Comparison of ENCODE assay signal across 8 cellular contexts in genomic region chr17:63697341-63698286, GRCh38. TPM values are rescaled to one million over a fixed set of nuclear protein-coding genes. Genes with fewer than 3 reads are reported as not detected.
A peak's percentile ranks its signal among the peaks of the same experiment; 100 is the strongest.
DNase-seq lines count a peak whose midpoint lies in the region; ATAC-seq and TF ChIP-seq lines count a peak whose summit lies in the region.

No MANE protein-coding gene starts in this region.

- H3K14ac ChIP-seq in IMR-90 (replicated peaks; ENCODE audit: low read depth, low read length): no peak overlapping the region

- no peak overlapping the region for H3K18ac ChIP-seq in IMR-90 (ENCODE audit: low read depth, low read length)

- in situ Hi-C loops in IMR-90 (cut with MboI; ENCODE audit: low sequenced_read_pairs): no loop called here

- POLR2A ChIA-PET in IMR-90 (lab: Charles Lee; ENCODE audit: unreplicated experiment): no interaction called here

- peaks cover 5% of the 10 kb centered on the region for H4K20me1 ChIP-seq in IMR-90 (ENCODE audit: insufficient read depth, low read length)

- WGBS in IMR-90 (ENCODE audit: extremely low coverage in 2 of 2, insufficient read length in 1 of 2), 2 experiments: 80% methylated on average over 2 of the region's 22 CpGs; no CpG with 5 or more reads in 1 of the 2 experiments

- no TSS peak for BruUV-seq in IMR-90 (replicated peaks; lab: Mats Ljungman, UMichigan)

- peak overlapping the region; percentile 71 for H2AK9ac ChIP-seq in IMR-90 (replicated peaks; ENCODE audit: low read depth, low read length, poor library complexity)

- peak; percentile 59 for DNase-seq in Ammon's horn (ENCODE audit: low spot score)
- DNase-seq in IMR-90: no peak
- peak; percentile 34 for DNase-seq in activated naive CD8-positive, alpha-beta T cell treated with anti-CD3 and anti-CD28 coated beads, Interleukin-2, amount 50 U/mL, for 16 hours (ENCODE audit: low read depth, low spot score)
- DNase-seq in iris pigment epithelial cell (ENCODE audit: low read depth): peak; percentile 31
- DNase-seq in stimulated activated CD4-positive, alpha-beta T cell treated with anti-CD3 and anti-CD28 coated beads, Interleukin-4, amount 100 ng/mL, for 4 hours: peak; percentile 66 to 71

- peaks cover 44% of the 10 kb centered on the region for H3K4me1 Mint-ChIP-seq in T-helper 1 cell treated with Interleukin-12 subunit alpha and Interleukin-12 subunit beta and Interleukin-4 antibody, amounts not matched to agents 30 μg/mL and 1 μg/mL, for 36 hours (ENCODE audit: low read depth)

- H2BK20ac ChIP-seq in IMR-90 (ENCODE audit: low read depth, low read length): no peak overlapping the region

- H3K4ac ChIP-seq in IMR-90 (ENCODE audit: low read depth, low read length): no peak overlapping the region

- intact Hi-C loops in IMR-90 (cut with micrococcal nuclease): loop anchor here (5.0 kb wide), 1 partner anchor 270 kb away; no protein-coding TSS in a partner anchor

- H3K79me1 ChIP-seq in IMR-90 (ENCODE audit: low read depth in 1 of 2, low read length in 2 of 2): peaks cover 0 to 22% of the 10 kb centered on the region in 2 experiments; a peak in 1 of 4 replicates

- no peaks in the 10 kb centered on the region for H3K4me1 ChIP-seq in IMR-90 (ENCODE audit: control insufficient read depth, insufficient read depth, low read length)

- no peak overlapping the region for H3K4me3 ChIP-seq in IMR-90 (ENCODE audit: insufficient read depth, low read depth, low read length)

- H3K4me2 ChIP-seq in IMR-90 (ENCODE audit: low read depth, low read length): no peak overlapping the region

- H2BK5ac ChIP-seq in IMR-90 (ENCODE audit: low read depth, low read length, poor library complexity, severe bottlenecking): no peak overlapping the region

- no peaks in the 10 kb centered on the region for H3K9me3 ChIP-seq in IMR-90 (ENCODE audit: control insufficient read depth, insufficient read depth, low read length)

- no peak for TF ChIP-seq POLR2A in IMR-90 (IDR thresholded peaks at IDR 0.05; ENCODE audit: low read depth, low read length)

- H3K36me3 Mint-ChIP-seq in T-helper 1 cell treated with Interleukin-12 subunit alpha and Interleukin-12 subunit beta and Interleukin-4 antibody, amounts not matched to agents 30 μg/mL and 1 μg/mL, for 36 hours (ENCODE audit: low read depth): peaks cover 55% of the 10 kb centered on the region

- H3K27ac ChIP-seq in IMR-90 (ENCODE audit: insufficient read depth, low read length): no peak overlapping the region

- peak overlapping the region; percentile 98 for H3K4me3 Mint-ChIP-seq in T-helper 1 cell treated with Interleukin-12 subunit alpha and Interleukin-12 subunit beta and Interleukin-4 antibody, amounts not matched to agents 30 μg/mL and 1 μg/mL, for 36 hours

- CTCF ChIA-PET in IMR-90 (lab: Yijun Ruan, JAX): no interaction called here

- peaks cover 17% of the 10 kb centered on the region; the same call in 1 of the 2 replicates for H3K36me3 ChIP-seq in IMR-90 (ENCODE audit: control insufficient read depth, insufficient read depth, low read length)

- no peak overlapping the region for H4K91ac ChIP-seq in IMR-90 (ENCODE audit: insufficient read depth, low read depth, low read length)

- no peaks in the 10 kb centered on the region for H3K27me3 Mint-ChIP-seq in T-helper 1 cell treated with Interleukin-12 subunit alpha and Interleukin-12 subunit beta and Interleukin-4 antibody, amounts not matched to agents 30 μg/mL and 1 μg/mL, for 36 hours (ENCODE audit: low read depth)

- ATAC-seq in GM18907 (IDR thresholded peaks at IDR 0.05; ENCODE audit: unreplicated experiment) (peak; percentile 26), IMR-90 (ENCODE audit: low read depth) (no peak), GM18519 (IDR thresholded peaks at IDR 0.05; ENCODE audit: low FRiP score, unreplicated experiment) (no peak)

- H4K8ac ChIP-seq in IMR-90 (ENCODE audit: low read depth in 2 of 2, low read length in 2 of 2): no peak overlapping the region

- peak; percentile 45 for TF ChIP-seq CTCF in IMR-90 (conservative IDR thresholded peaks at IDR 0.05; ENCODE audit: low read depth, low read length)

- H3K27ac Mint-ChIP-seq in T-helper 1 cell treated with Interleukin-12 subunit alpha and Interleukin-12 subunit beta and Interleukin-4 antibody, amounts not matched to agents 30 μg/mL and 1 μg/mL, for 36 hours: peak overlapping the region; percentile 98

- dilution Hi-C loops in IMR-90 (cut with HindIII; ENCODE audit: low sequenced_read_pairs, unreplicated experiment): no loop called here

- no peak overlapping the region for H3K56ac ChIP-seq in IMR-90 (ENCODE audit: extremely low read depth, insufficient read depth, low read length)

- H3K23ac ChIP-seq in IMR-90 (ENCODE audit: low read depth, low read length): no peak overlapping the region

- H4K5ac ChIP-seq in IMR-90 (ENCODE audit: low read depth, low read length): no peak overlapping the region

- TF ChIP-seq RAD21 in IMR-90 (IDR thresholded peaks at IDR 0.05; ENCODE audit: low read length): peak; percentile 33; the same call in 1 of the 2 replicates

- no peak overlapping the region for H2AK5ac ChIP-seq in IMR-90 (ENCODE audit: low read depth, low read length)

- no peak overlapping the region for H3K9ac ChIP-seq in IMR-90 (ENCODE audit: low read depth, low read length)

- peak overlapping the region; percentile 55 for H2AFZ ChIP-seq in IMR-90 (replicated peaks; ENCODE audit: low read length, poor library complexity)

- no peak overlapping the region for H2BK15ac ChIP-seq in IMR-90 (ENCODE audit: low read depth, low read length)

- no peaks in the 10 kb centered on the region for H3K9me3 Mint-ChIP-seq in T-helper 1 cell treated with Interleukin-12 subunit alpha and Interleukin-12 subunit beta and Interleukin-4 antibody, amounts not matched to agents 30 μg/mL and 1 μg/mL, for 36 hours

- no peaks in the 10 kb centered on the region for H3K9me1 ChIP-seq in IMR-90 (ENCODE audit: insufficient read depth, low read length)

- no peaks in the 10 kb centered on the region for H3K27me3 ChIP-seq in IMR-90 (ENCODE audit: control insufficient read depth, insufficient read depth, low read length)

- H2BK120ac ChIP-seq in IMR-90 (ENCODE audit: low read depth, low read length): no peak overlapping the region

TF ChIP-seq in IMR-90, 13 proteins besides CTCF, POLR2A, EP300 and RAD21:
- TF ChIP-seq MAFK (IDR thresholded peaks at IDR 0.05; ENCODE audit: low read depth, low read length) (no peak), SMC3 (IDR thresholded peaks at IDR 0.05; ENCODE audit: low read depth, low read length) (no peak), BHLHE40 (IDR thresholded peaks at IDR 0.05; ENCODE audit: low read depth, low read length) (no peak), MAZ (IDR thresholded peaks at IDR 0.05; ENCODE audit: borderline replicate concordance, low read depth, low read length) (no peak), ELK1 (IDR thresholded peaks at IDR 0.05; ENCODE audit: borderline replicate concordance, low read depth, low read length) (no peak), RFX5 (IDR thresholded peaks at IDR 0.05; ENCODE audit: low read depth, low read length) (no peak), CHD1 (IDR thresholded peaks at IDR 0.05; ENCODE audit: low read depth, low read length) (no peak), MXI1 (IDR thresholded peaks at IDR 0.05; ENCODE audit: borderline replicate concordance, low read depth, low read length) (no peak), NFE2L2 (IDR thresholded peaks at IDR 0.05; ENCODE audit: low read depth, low read length) (no peak), CEBPB (IDR thresholded peaks at IDR 0.05; ENCODE audit: low read depth, low read length) (no peak), USF2 (IDR thresholded peaks at IDR 0.05; ENCODE audit: low read depth, low read length) (no peak), RCOR1 (IDR thresholded peaks at IDR 0.05; ENCODE audit: insufficient replicate concordance, low read length) (no peak), FOS (IDR thresholded peaks at IDR 0.05; ENCODE audit: low read depth, low read length) (no peak)

RNA-seq across cellular contexts. Expression of gene LIMD2, which starts 2.3 kb away (rescaled TPM):
- 4.5 and 4.7 TPM in 2 replicates for total RNA-seq in IMR-90 (2012; rRNA removed)
- polyA plus RNA-seq in IMR-90 (2012; rRNA removed): 21.7 and 32.3 TPM in 2 replicates
- 8.2 and 17.9 TPM in 2 replicates for polyA plus RNA-seq in IMR-90 (2012; cell fraction: cytosol; rRNA removed)
- 66.0 and 140 TPM in 2 replicates for polyA plus RNA-seq in IMR-90 (2012; cell fraction: nucleus; rRNA removed; ENCODE audit: low replicate concordance)

RNA-seq across cellular contexts. Expression of gene STRADA, which starts 44.0 kb away (rescaled TPM):
- 14.7 and 19.9 TPM in 2 replicates for total RNA-seq in IMR-90 (2012; rRNA removed)
- polyA plus RNA-seq in IMR-90 (2012; rRNA removed): 30.8 and 30.9 TPM in 2 replicates
- 22.7 and 27.1 TPM in 2 replicates for polyA plus RNA-seq in IMR-90 (2012; cell fraction: cytosol; rRNA removed)
- polyA plus RNA-seq in IMR-90 (2012; cell fraction: nucleus; rRNA removed; ENCODE audit: low replicate concordance): 97.1 and 101 TPM in 2 replicates
